Comparison of ENCODE assay signal across 9 cellular contexts in the genomic region with DNA sequence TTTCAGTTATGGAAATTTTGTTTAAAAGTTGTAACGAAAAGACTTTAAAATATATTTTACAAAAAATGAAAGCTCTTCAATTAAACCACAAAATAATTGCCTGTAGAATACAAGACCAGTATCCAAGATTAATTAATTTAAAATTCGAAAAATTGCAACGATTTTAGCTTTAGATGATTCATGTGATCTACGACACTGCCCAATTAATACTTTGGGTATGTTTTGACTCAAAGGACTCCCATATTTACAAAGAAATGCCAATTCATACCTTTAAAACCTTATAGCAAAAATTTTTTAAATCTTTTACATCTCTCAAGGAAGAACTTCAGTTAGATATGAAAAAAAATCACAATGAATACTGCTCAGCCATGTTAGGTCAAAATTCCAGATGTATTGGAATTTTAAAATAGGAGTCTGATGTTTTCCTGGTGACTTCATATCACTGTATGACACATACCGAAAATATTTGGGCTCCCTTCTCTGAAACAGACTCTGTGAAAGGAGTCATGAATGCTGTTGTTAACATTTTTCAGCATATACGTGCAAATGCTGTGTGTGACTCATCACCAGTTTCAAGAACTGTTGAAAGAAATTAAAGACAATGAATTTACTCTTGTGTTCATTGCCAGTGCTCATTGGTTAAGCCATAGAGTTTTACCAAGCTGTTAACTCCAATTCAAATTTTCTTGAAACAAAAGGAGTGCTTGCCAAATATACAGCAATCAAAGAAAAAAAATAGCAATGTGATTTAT. TPM values are rescaled to one million over a fixed set of nuclear protein-coding genes. Genes with fewer than 3 reads are reported as not detected.
DNase-seq lines count a peak whose midpoint lies in the region; ATAC-seq, FAIRE-seq and TF ChIP-seq lines count a peak whose summit lies in the region.
"Had no signal": no experiment of that assay in that cellular context is flagged by ENCODE, and none has a peak within 500 bp of the region (broad histone marks: within the 10 kb centered on the region; RNA-seq: fewer than 3 reads in every experiment).

No MANE protein-coding gene starts in this region.

- ATAC-seq in HG03442 (IDR thresholded peaks at IDR 0.05; ENCODE audit: unreplicated experiment), result peak; percentile 95

- peak overlapping the region; percentile 72 for H3K27ac Mint-ChIP-seq in activated CD4-positive, alpha-beta memory T cell treated with anti-CD3 and anti-CD28 coated beads, Interleukin-2, amount 10 ng/mL, durations not matched to agents 7 days and 5 days
- no peak overlapping the region for H3K27ac Mint-ChIP-seq in immature natural killer cell

- H3K4me3 ChIP-seq in keratinocyte (ENCODE audit: control insufficient read depth in 2 of 3, extremely low read depth in 1 of 3, insufficient read depth in 2 of 3, low read depth in 1 of 3, low read length in 3 of 3), result no peak overlapping the region

- DNase-seq in DMS 273 (lab: John Stamatoyannopoulos, UW; ENCODE audit: unreplicated experiment) (peak; percentile 42), DMS 273 treated with DMSO at 0.1 percent for 48 hours (lab: John Stamatoyannopoulos, UW) (no peak), keratinocyte (ENCODE audit: low read depth, low spot score) (peak; percentile 90), immature natural killer cell (no peak), NCI-H1930 (lab: John Stamatoyannopoulos, UW) (no peak)
- no peak for DNase-seq in activated CD4-positive, alpha-beta memory T cell treated with anti-CD3 and anti-CD28 coated beads, Interleukin-2, amount 10 ng/mL, durations not matched to agents 7 days and 5 days
- no peak for DNase-seq in activated effector memory CD4-positive, alpha-beta T cell treated with anti-CD3 and anti-CD28 coated beads, Interleukin-2, amount 50 U/mL, for 16 hours

- H3K79me2 ChIP-seq in keratinocyte (ENCODE audit: control insufficient read depth, insufficient read depth, low read length), result no peaks in the 10 kb centered on the region

- FAIRE-seq in keratinocyte (lab: Jason Lieb, UNC), result peak; percentile 96

- no peaks in the 10 kb centered on the region for H4K20me1 ChIP-seq in keratinocyte (ENCODE audit: control insufficient read depth, extremely low read depth, insufficient read depth, low read length)

- H3K9me3 ChIP-seq in keratinocyte (ENCODE audit: control insufficient read depth, low read depth, low read length), result no peaks in the 10 kb centered on the region

- CTCF ChIA-PET in activated CD4-positive, alpha-beta memory T cell treated with anti-CD3 and anti-CD28 coated beads, Interleukin-2, amount 10 ng/mL, durations not matched to agents 7 days and 5 days (lab: Charles Lee), result no interaction called here

- no peaks in the 10 kb centered on the region for H3K36me3 ChIP-seq in keratinocyte (ENCODE audit: control insufficient read depth in 2 of 2, extremely low read depth in 1 of 2, insufficient read depth in 2 of 2, low read length in 2 of 2)

- POLR2A ChIA-PET in activated CD4-positive, alpha-beta memory T cell treated with anti-CD3 and anti-CD28 coated beads, Interleukin-2, amount 10 ng/mL, durations not matched to agents 7 days and 5 days (lab: Charles Lee), result interaction anchor here (2.9 kb wide), 1 partner anchor 14 kb away, joined by 11 read pairs; a partner anchor contains a TSS

- H3K27ac ChIP-seq in keratinocyte (ENCODE audit: control insufficient read depth, insufficient read depth, low read length), result peak overlapping the region; percentile 89
- H3K27ac ChIP-seq: 22Rv1 had no signal

- H2AFZ ChIP-seq in keratinocyte (ENCODE audit: control insufficient read depth, low read length), result peak overlapping the region; percentile 53

- dilution Hi-C loops in keratinocyte (cut with MboI; ENCODE audit: extremely low pct_ligation_motif_present, low sequenced_read_pairs), result no loop called here

- H3K4me3 Mint-ChIP-seq in activated CD4-positive, alpha-beta memory T cell treated with anti-CD3 and anti-CD28 coated beads, Interleukin-2, amount 10 ng/mL, durations not matched to agents 7 days and 5 days, result peak overlapping the region; percentile 24
- H3K4me3 Mint-ChIP-seq in immature natural killer cell, result no peak overlapping the region

- peaks cover 24% of the 10 kb centered on the region for H3K4me1 ChIP-seq in keratinocyte (ENCODE audit: control insufficient read depth, extremely low read depth, insufficient read depth, low read length)

- peaks cover 33% of the 10 kb centered on the region for H3K4me1 Mint-ChIP-seq in activated CD4-positive, alpha-beta memory T cell treated with anti-CD3 and anti-CD28 coated beads, Interleukin-2, amount 10 ng/mL, durations not matched to agents 7 days and 5 days
- H3K4me1 Mint-ChIP-seq in immature natural killer cell, result peaks cover 0 to 5% of the 10 kb centered on the region in 2 donors

- no peaks in the 10 kb centered on the region for H3K27me3 ChIP-seq in keratinocyte (ENCODE audit: control insufficient read depth, extremely low read depth, insufficient read depth, low read length)

- peaks cover 6% of the 10 kb centered on the region for H3K36me3 Mint-ChIP-seq in activated CD4-positive, alpha-beta memory T cell treated with anti-CD3 and anti-CD28 coated beads, Interleukin-2, amount 10 ng/mL, durations not matched to agents 7 days and 5 days (ENCODE audit: low read depth)
- H3K36me3 Mint-ChIP-seq in immature natural killer cell, result peaks cover 0 to 3% (median 0%) of the 10 kb centered on the region in 3 donors

- peaks cover 5% of the 10 kb centered on the region for H3K9me3 Mint-ChIP-seq in activated CD4-positive, alpha-beta memory T cell treated with anti-CD3 and anti-CD28 coated beads, Interleukin-2, amount 10 ng/mL, durations not matched to agents 7 days and 5 days
- no peaks in the 10 kb centered on the region for H3K9me3 Mint-ChIP-seq in immature natural killer cell

- no peak for TF ChIP-seq CTCF in keratinocyte (optimal IDR thresholded peaks at IDR 0.05 in 1 of 3, IDR thresholded peaks at IDR 0.05 in 1 of 3, conservative IDR thresholded peaks at IDR 0.05 in 1 of 3; ENCODE audit: extremely low read depth in 1 of 3, insufficient read depth in 2 of 3, low read length in 3 of 3)

- peak overlapping the region; percentile 82 for H3K4me2 ChIP-seq in keratinocyte (ENCODE audit: control insufficient read depth, extremely low read depth, insufficient read depth, low read depth, low read length)

- H3K9me1 ChIP-seq in keratinocyte (ENCODE audit: control insufficient read depth, extremely low read depth, insufficient read depth, low read length), result no peaks in the 10 kb centered on the region

- peak overlapping the region; percentile 53 for H3K9ac ChIP-seq in keratinocyte (ENCODE audit: control insufficient read depth, extremely low read depth, insufficient read depth, low read length)

- no peaks in the 10 kb centered on the region for H3K27me3 Mint-ChIP-seq in activated CD4-positive, alpha-beta memory T cell treated with anti-CD3 and anti-CD28 coated beads, Interleukin-2, amount 10 ng/mL, durations not matched to agents 7 days and 5 days
- peaks cover 0 to 6% (median 2%) of the 10 kb centered on the region in 3 donors for H3K27me3 Mint-ChIP-seq in immature natural killer cell (ENCODE audit: low read depth in 3 of 3)

RNA-seq across cellular contexts. Expression of a gene that starts 13.8 kb away (rescaled TPM):
- 10 to 100 TPM; 73.9 TPM for total RNA-seq in activated CD4-positive, alpha-beta memory T cell treated with anti-CD3 and anti-CD28 coated beads, Interleukin-2, amount 10 ng/mL, durations not matched to agents 7 days and 5 days
- polyA plus RNA-seq in keratinocyte (59.1 to 142 TPM (median 127 TPM) in 3 replicates), immature natural killer cell (10 to 100 TPM; 42.6 to 84.1 (median 55.7) TPM)
- 209 TPM for polyA plus RNA-seq in keratinocyte (2011; ENCODE audit: low read depth)
- 100 and 144 TPM in 2 replicates for polyA plus RNA-seq in keratinocyte (2011; cell fraction: cytosol; rRNA removed)
- 33.2 and 48.1 TPM in 2 replicates for polyA plus RNA-seq in keratinocyte (2011; cell fraction: nucleus; rRNA removed)
- polyA plus RNA-seq in keratinocyte (2012; ENCODE audit: low replicate concordance), result 76.6 and 160 TPM in 2 replicates
- polyA minus RNA-seq in keratinocyte, result 31.1 to 65.7 TPM (median 38.3 TPM) in 3 replicates
- polyA minus RNA-seq in keratinocyte (2011; cell fraction: cytosol; rRNA and poly(A)+ RNA removed), result 119 TPM
- polyA minus RNA-seq in keratinocyte (2011; cell fraction: nucleus; rRNA and poly(A)+ RNA removed), result 15.2 and 25.1 TPM in 2 replicates

Comparison
In these comparisons a context has a peak if more than half of its experiments do, and no peak if none do; other contexts are left out.
1. DNase-seq: peak in DMS 273 (single experiment) and keratinocyte (single experiment); none in DMS 273 treated with DMSO at 0.1 percent for 48 hours (single experiment), activated CD4-positive, alpha-beta memory T cell treated with anti-CD3 and anti-CD28 coated beads, Interleukin-2, amount 10 ng/mL, durations not matched to agents 7 days and 5 days (single experiment), activated effector memory CD4-positive, alpha-beta T cell treated with anti-CD3 and anti-CD28 coated beads, Interleukin-2, amount 50 U/mL, for 16 hours (single experiment), immature natural killer cell (0 of 3) and NCI-H1930 (0 of 2).